ENCODE assay signal across 28 cellular contexts in the genomic region with DNA sequence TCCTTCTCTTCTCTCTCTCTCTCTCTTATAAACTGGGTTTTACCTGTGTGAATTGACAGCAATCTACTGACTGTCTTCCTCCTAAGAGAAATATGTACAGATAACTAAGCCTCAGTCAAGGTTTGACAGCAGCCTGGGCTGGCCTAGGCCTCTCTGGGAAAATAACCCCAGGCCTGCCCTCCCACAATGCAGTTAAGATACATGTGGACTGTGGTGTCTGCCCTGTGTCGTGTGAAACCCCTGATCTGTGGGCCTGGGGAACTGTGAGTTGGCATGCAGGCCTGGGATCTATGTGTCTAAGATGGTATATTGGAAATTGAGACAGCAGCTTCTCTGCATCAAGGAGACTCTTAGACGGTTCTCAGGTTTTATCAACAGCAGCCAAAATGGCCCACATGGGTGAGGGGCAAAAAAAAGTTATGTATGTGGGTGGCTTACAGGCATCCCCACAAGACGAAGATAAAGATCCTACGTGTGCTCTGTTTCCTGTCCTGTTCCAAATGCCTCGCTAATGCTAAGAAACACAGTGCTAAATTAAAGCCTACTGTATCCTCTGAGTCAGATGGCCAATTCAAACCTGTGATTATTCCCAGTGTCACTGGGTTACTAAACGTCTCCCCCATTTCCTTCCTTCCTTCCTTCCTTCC. TPM values are rescaled to one million over a fixed set of nuclear protein-coding genes. Genes with fewer than 3 reads are reported as not detected.
"Had no signal": no experiment of that assay in that cellular context is flagged by ENCODE, and none has a peak within 500 bp of the region (broad histone marks: within the 10 kb centered on the region; RNA-seq: fewer than 3 reads in every experiment).

No MANE protein-coding gene starts in this region.

- H3K9ac ChIP-seq: neural progenitor cell had no signal

- H3K4me1 Mint-ChIP-seq: stimulated activated naive CD8-positive, alpha-beta T cell treated with anti-CD3 and anti-CD28 coated beads, Interleukin-15, amount 100 ng/mL, for 72 hours had no signal

- DNase-seq: colonic mucosa; dermis blood vessel endothelial cell; esophagus squamous epithelium; foreskin fibroblast; immature natural killer cell; kidney; left cardiac atrium; left ventricle myocardium inferior; lower lobe of right lung; midbrain; nucleus accumbens; pancreas; psoas muscle; retina; right lobe of liver; spleen; stimulated activated CD4-positive, alpha-beta T cell treated with anti-CD3 and anti-CD28 coated beads, Interleukin-15, amount 100 ng/mL, for 24 hours; stimulated activated CD4-positive, alpha-beta T cell treated with anti-CD3 and anti-CD28 coated beads, Interleukin-1b, Interleukin-23, amount 100 ng/mL, for 48 hours; stimulated activated CD4-positive, alpha-beta T cell treated with anti-CD3 and anti-CD28 coated beads, Interleukin-4, amount 100 ng/mL, for 24 hours; stimulated activated naive B cell treated with anti-CD40 and anti-IgM and Interleukin-4, amounts not matched to agents 10 μg/mL and 1 μg/mL and 100 μg/mL, for 72 hours; stimulated activated naive CD8-positive, alpha-beta T cell treated with anti-CD3 and anti-CD28 coated beads, Interleukin-15, amount 100 ng/mL, for 72 hours; trophoblast cell had no signal

- H2AFZ ChIP-seq: neural progenitor cell had no signal

- H3K36me3 ChIP-seq: colonic mucosa, esophagus squamous epithelium, gastroesophageal sphincter, left ventricle myocardium inferior, lower lobe of right lung, neural progenitor cell, pancreas, right lobe of liver, spleen had no signal

- H3K27ac Mint-ChIP-seq: memory B cell; natural killer cell treated with Interleukin-12 subunit alpha and Interleukin-12 subunit beta and Interleukin-15 and Interleukin-18, amount 100 ng/mL, for 72 hours; neural progenitor cell; stimulated activated naive B cell treated with anti-CD40 and anti-IgM and Interleukin-4, amounts not matched to agents 10 μg/mL and 1 μg/mL and 100 μg/mL, for 72 hours had no signal

- FAIRE-seq: kidney, pancreas had no signal

- ATAC-seq: gastroesophageal sphincter; left cardiac atrium; lower lobe of right lung; natural killer cell treated with Interleukin-12 subunit alpha and Interleukin-12 subunit beta and Interleukin-15 and Interleukin-18, amount 100 ng/mL, for 72 hours; pancreas; psoas muscle; right lobe of liver; stimulated activated naive B cell treated with anti-CD40 and anti-IgM and Interleukin-4, amounts not matched to agents 10 μg/mL and 1 μg/mL and 100 μg/mL, for 72 hours; stimulated activated naive CD8-positive, alpha-beta T cell treated with anti-CD3 and anti-CD28 coated beads, Interleukin-15, amount 100 ng/mL, for 72 hours had no signal

- H3K4me3 Mint-ChIP-seq: immature natural killer cell; memory B cell; natural killer cell treated with Interleukin-12 subunit alpha and Interleukin-12 subunit beta and Interleukin-15 and Interleukin-18, amount 100 ng/mL, for 72 hours; neural progenitor cell; stimulated activated naive CD8-positive, alpha-beta T cell treated with anti-CD3 and anti-CD28 coated beads, Interleukin-15, amount 100 ng/mL, for 72 hours had no signal

- H3K4me1 ChIP-seq: colonic mucosa, gastroesophageal sphincter, left ventricle myocardium inferior, lower lobe of right lung, neural progenitor cell, pancreas, psoas muscle, right lobe of liver, spleen had no signal

- H3K27me3 ChIP-seq: colonic mucosa, esophagus squamous epithelium, gastroesophageal sphincter, neural progenitor cell, pancreas, right lobe of liver, spleen had no signal

- H3K4me3 ChIP-seq: colonic mucosa, esophagus squamous epithelium, gastroesophageal sphincter, left ventricle myocardium inferior, lower lobe of right lung, neural progenitor cell, pancreas, psoas muscle, right lobe of liver, spleen had no signal

- H3K4me2 ChIP-seq: neural progenitor cell had no signal

- H3K27ac ChIP-seq: colonic mucosa, esophagus squamous epithelium, gastroesophageal sphincter, left ventricle myocardium inferior, lower lobe of right lung, neural progenitor cell, pancreas, psoas muscle, right lobe of liver, spleen had no signal

- H3K9me3 ChIP-seq: colonic mucosa, esophagus squamous epithelium, gastroesophageal sphincter, left ventricle myocardium inferior, lower lobe of right lung, pancreas, psoas muscle, right lobe of liver, spleen had no signal

- H3K36me3 Mint-ChIP-seq: immature natural killer cell; memory B cell; natural killer cell treated with Interleukin-12 subunit alpha and Interleukin-12 subunit beta and Interleukin-15 and Interleukin-18, amount 100 ng/mL, for 72 hours; neural progenitor cell; stimulated activated naive B cell treated with anti-CD40 and anti-IgM and Interleukin-4, amounts not matched to agents 10 μg/mL and 1 μg/mL and 100 μg/mL, for 72 hours had no signal

- H3K27me3 Mint-ChIP-seq: stimulated activated naive B cell treated with anti-CD40 and anti-IgM and Interleukin-4, amounts not matched to agents 10 μg/mL and 1 μg/mL and 100 μg/mL, for 72 hours; stimulated activated naive CD8-positive, alpha-beta T cell treated with anti-CD3 and anti-CD28 coated beads, Interleukin-15, amount 100 ng/mL, for 72 hours had no signal

- H3K9me3 Mint-ChIP-seq: immature natural killer cell; memory B cell; natural killer cell treated with Interleukin-12 subunit alpha and Interleukin-12 subunit beta and Interleukin-15 and Interleukin-18, amount 100 ng/mL, for 72 hours; stimulated activated naive B cell treated with anti-CD40 and anti-IgM and Interleukin-4, amounts not matched to agents 10 μg/mL and 1 μg/mL and 100 μg/mL, for 72 hours had no signal

RNA-seq across cellular contexts. Expression of a gene that starts 19.0 kb away (rescaled TPM):
- total RNA-seq: dermis blood vessel endothelial cell, epithelial cell of proximal tubule, kidney, left cardiac atrium, left ventricle myocardium inferior, lower lobe of right lung, psoas muscle, subcutaneous adipose tissue had no signal
